16 cellular contexts compared by ENCODE assay signal in genomic region chr20:62054451-62054953, GRCh38.
"Had no signal": no experiment of that assay in that cellular context is flagged by ENCODE, and none has a peak within 500 bp of the region (broad histone marks: within the 10 kb centered on the region; RNA-seq: fewer than 3 reads in every experiment).

No MANE protein-coding gene starts in this region.

- H3K9me3 ChIP-seq: gastrocnemius medialis, heart left ventricle, mucosa of descending colon, neutrophil, testis, upper lobe of left lung had no signal

- DNase-seq: activated CD4-positive, alpha-beta T cell treated with anti-CD3 and anti-CD28 coated beads, Interleukin-2, amount 50 U/mL, for 4 hours; erythroblast; gastrocnemius medialis; kidney glomerular epithelial cell; mucosa of descending colon; naive thymus-derived CD4-positive, alpha-beta T cell; stimulated activated CD4-positive, alpha-beta T cell treated with anti-CD3 and anti-CD28 coated beads, Interleukin-2, amount 100 ng/mL, for 48 hours; SW 1271; WERI-Rb-1 had no signal

- H3K27ac ChIP-seq: gastrocnemius medialis, heart left ventricle, neutrophil, parathyroid adenoma, testis, upper lobe of left lung, WERI-Rb-1 had no signal

- H3K4me1 ChIP-seq: parathyroid adenoma, testis had no signal

- H3K9me3 Mint-ChIP-seq: memory B cell; naive thymus-derived CD4-positive, alpha-beta T cell had no signal

- H3K27me3 ChIP-seq: gastrocnemius medialis, heart left ventricle, neutrophil, testis, upper lobe of left lung had no signal

- H3K4me3 Mint-ChIP-seq: activated naive CD8-positive, alpha-beta T cell; memory B cell had no signal

- H2AFZ ChIP-seq: parathyroid adenoma had no signal

- H3K27me3 Mint-ChIP-seq: activated naive CD8-positive, alpha-beta T cell; memory B cell; naive thymus-derived CD4-positive, alpha-beta T cell had no signal

- H3K4me3 ChIP-seq: gastrocnemius medialis, heart left ventricle, mucosa of descending colon, testis, upper lobe of left lung had no signal

- H3K36me3 ChIP-seq: gastrocnemius medialis had no signal

- H3K9ac ChIP-seq: parathyroid adenoma had no signal

- ATAC-seq: heart left ventricle; mucosa of descending colon; naive thymus-derived CD4-positive, alpha-beta T cell had no signal

- H3K27ac Mint-ChIP-seq: activated naive CD8-positive, alpha-beta T cell; memory B cell had no signal
